In the genomic region with DNA sequence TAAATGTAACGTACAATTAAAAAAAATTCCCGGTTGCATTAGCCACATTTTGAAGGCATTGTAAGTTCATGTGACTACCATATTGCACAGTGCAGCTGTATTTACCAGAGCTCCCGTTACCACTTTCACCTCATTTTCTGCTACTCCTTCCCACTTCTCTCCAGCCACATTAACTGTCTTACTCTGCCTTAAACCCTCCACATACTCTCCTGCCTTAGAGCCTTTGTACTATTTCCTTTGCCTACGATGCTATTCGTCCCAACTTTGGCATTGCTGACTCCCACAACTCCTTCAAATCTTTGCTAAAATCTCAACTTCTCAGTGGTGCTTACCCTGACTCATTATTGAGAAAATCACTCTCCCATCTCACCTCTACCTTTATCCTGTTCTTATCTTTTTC, we compare ENCODE assay signal across 1 cellular context.
TF ChIP-seq lines count a peak whose summit lies in the region.

No MANE protein-coding gene starts in this region.

TF ChIP-seq in GM23338, 12 proteins besides CTCF, POLR2A, EP300 and RAD21:
- TF ChIP-seq, protein P1, sequence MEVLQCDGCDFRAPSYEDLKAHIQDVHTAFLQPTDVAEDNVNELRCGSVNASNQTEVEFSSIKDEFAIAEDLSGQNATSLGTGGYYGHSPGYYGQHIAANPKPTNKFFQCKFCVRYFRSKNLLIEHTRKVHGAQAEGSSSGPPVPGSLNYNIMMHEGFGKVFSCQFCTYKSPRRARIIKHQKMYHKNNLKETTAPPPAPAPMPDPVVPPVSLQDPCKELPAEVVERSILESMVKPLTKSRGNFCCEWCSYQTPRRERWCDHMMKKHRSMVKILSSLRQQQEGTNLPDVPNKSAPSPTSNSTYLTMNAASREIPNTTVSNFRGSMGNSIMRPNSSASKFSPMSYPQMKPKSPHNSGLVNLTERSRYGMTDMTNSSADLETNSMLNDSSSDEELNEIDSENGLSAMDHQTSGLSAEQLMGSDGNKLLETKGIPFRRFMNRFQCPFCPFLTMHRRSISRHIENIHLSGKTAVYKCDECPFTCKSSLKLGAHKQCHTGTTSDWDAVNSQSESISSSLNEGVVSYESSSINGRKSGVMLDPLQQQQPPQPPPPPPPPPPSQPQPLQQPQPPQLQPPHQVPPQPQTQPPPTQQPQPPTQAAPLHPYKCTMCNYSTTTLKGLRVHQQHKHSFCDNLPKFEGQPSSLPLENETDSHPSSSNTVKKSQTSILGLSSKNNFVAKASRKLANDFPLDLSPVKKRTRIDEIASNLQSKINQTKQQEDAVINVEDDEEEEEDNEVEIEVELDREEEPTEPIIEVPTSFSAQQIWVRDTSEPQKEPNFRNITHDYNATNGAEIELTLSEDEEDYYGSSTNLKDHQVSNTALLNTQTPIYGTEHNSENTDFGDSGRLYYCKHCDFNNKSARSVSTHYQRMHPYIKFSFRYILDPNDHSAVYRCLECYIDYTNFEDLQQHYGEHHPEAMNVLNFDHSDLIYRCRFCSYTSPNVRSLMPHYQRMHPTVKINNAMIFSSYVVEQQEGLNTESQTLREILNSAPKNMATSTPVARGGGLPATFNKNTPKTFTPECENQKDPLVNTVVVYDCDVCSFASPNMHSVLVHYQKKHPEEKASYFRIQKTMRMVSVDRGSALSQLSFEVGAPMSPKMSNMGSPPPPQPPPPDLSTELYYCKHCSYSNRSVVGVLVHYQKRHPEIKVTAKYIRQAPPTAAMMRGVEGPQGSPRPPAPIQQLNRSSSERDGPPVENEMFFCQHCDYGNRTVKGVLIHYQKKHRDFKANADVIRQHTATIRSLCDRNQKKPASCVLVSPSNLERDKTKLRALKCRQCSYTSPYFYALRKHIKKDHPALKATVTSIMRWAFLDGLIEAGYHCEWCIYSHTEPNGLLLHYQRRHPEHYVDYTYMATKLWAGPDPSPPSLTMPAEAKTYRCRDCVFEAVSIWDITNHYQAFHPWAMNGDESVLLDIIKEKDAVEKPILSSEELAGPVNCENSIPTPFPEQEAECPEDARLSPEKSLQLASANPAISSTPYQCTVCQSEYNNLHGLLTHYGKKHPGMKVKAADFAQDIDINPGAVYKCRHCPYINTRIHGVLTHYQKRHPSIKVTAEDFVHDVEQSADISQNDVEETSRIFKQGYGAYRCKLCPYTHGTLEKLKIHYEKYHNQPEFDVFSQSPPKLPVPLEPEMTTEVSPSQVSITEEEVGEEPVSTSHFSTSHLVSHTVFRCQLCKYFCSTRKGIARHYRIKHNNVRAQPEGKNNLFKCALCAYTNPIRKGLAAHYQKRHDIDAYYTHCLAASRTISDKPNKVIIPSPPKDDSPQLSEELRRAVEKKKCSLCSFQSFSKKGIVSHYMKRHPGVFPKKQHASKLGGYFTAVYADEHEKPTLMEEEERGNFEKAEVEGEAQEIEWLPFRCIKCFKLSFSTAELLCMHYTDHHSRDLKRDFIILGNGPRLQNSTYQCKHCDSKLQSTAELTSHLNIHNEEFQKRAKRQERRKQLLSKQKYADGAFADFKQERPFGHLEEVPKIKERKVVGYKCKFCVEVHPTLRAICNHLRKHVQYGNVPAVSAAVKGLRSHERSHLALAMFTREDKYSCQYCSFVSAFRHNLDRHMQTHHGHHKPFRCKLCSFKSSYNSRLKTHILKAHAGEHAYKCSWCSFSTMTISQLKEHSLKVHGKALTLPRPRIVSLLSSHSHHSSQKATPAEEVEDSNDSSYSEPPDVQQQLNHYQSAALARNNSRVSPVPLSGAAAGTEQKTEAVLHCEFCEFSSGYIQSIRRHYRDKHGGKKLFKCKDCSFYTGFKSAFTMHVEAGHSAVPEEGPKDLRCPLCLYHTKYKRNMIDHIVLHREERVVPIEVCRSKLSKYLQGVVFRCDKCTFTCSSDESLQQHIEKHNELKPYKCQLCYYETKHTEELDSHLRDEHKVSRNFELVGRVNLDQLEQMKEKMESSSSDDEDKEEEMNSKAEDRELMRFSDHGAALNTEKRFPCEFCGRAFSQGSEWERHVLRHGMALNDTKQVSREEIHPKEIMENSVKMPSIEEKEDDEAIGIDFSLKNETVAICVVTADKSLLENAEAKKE (CRISPR knock-in tag; IDR thresholded peaks at IDR 0.05): no peak
- TF ChIP-seq EZH2phosphoT487 (IDR thresholded peaks at IDR 0.05; ENCODE audit: unreplicated experiment) (no peak), JUNB (IDR thresholded peaks at IDR 0.05; ENCODE audit: unreplicated experiment) (no peak), REST (IDR thresholded peaks at IDR 0.05; ENCODE audit: unreplicated experiment) (no peak), POLR2AphosphoS5 (IDR thresholded peaks at IDR 0.05; ENCODE audit: low read depth) (no peak), EZH2 (IDR thresholded peaks at IDR 0.05; ENCODE audit: low read depth, unreplicated experiment) (no peak), STAT1 (IDR thresholded peaks at IDR 0.05; ENCODE audit: unreplicated experiment) (no peak), ZNF114 (CRISPR knock-in tag; IDR thresholded peaks at IDR 0.05) (no peak)
